ENCODE assay signal across 1 cellular context in the genomic region with DNA sequence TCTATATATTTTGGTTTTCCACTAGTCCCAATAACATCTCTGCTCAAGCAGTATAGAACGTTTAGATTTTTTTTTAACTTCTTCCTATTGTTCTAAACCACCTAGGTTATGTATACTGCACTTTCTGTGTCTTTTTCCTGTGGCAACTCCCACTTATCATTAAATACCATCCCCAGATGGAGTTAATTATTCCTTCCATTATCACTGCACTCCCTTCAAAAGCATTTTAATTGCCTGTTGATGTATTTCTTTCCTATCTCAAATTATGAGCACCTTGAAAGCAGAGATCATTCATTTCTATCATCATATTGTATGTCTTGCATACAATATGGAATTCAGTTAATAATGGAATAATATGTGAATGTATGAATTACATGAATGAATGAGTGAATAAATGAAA.
TF ChIP-seq lines count a peak whose summit lies in the region.

No MANE protein-coding gene starts in this region.

TF ChIP-seq in HCT116, 20 proteins besides CTCF, POLR2A, EP300 and RAD21 (continued from another document):
- TF ChIP-seq, protein P1, sequence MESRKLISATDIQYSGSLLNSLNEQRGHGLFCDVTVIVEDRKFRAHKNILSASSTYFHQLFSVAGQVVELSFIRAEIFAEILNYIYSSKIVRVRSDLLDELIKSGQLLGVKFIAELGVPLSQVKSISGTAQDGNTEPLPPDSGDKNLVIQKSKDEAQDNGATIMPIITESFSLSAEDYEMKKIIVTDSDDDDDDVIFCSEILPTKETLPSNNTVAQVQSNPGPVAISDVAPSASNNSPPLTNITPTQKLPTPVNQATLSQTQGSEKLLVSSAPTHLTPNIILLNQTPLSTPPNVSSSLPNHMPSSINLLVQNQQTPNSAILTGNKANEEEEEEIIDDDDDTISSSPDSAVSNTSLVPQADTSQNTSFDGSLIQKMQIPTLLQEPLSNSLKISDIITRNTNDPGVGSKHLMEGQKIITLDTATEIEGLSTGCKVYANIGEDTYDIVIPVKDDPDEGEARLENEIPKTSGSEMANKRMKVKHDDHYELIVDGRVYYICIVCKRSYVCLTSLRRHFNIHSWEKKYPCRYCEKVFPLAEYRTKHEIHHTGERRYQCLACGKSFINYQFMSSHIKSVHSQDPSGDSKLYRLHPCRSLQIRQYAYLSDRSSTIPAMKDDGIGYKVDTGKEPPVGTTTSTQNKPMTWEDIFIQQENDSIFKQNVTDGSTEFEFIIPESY (IDR thresholded peaks at IDR 0.05; ENCODE audit: extremely low read depth, insufficient replicate concordance, low read length), result no peak
- TF ChIP-seq, protein P2, sequence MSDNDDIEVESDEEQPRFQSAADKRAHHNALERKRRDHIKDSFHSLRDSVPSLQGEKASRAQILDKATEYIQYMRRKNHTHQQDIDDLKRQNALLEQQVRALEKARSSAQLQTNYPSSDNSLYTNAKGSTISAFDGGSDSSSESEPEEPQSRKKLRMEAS (IDR thresholded peaks at IDR 0.05), result no peak
- TF ChIP-seq YY1 (IDR thresholded peaks at IDR 0.05; ENCODE audit: extremely low read depth, insufficient replicate concordance, low read depth, low read length), result no peak
